Comparison of ENCODE assay signal across 1 cellular context in genomic region chr12:56359851-56360767, GRCh38.
TF ChIP-seq lines count a peak whose summit lies in the region.

Gene STAT2 (minus strand): TSS chr12:56360107. CDS start chr12:56356571, 3,536 bp downstream.

TF ChIP-seq in K562, 482 proteins besides CTCF, POLR2A, EP300 and RAD21 (continued from another document and continues in another):
- TF ChIP-seq ZNF407 (IDR thresholded peaks at IDR 0.05; ENCODE audit: low read depth) (no peak), ASH1L (IDR thresholded peaks at IDR 0.05; ENCODE audit: borderline replicate concordance, low read depth, partially characterized antibody) (peak; percentile 47), NR3C1 (CRISPR knock-in tag; IDR thresholded peaks at IDR 0.05) (no peak), DPF2 (IDR thresholded peaks at IDR 0.05) (no peak; the same call in 1 of the 2 replicates), HMBOX1 (IDR thresholded peaks at IDR 0.05) (no peak; the same call in 1 of the 2 replicates), MNT (conservative IDR thresholded peaks at IDR 0.05) (peak; percentile 81 to 88), MLX (CRISPR knock-in tag; conservative IDR thresholded peaks at IDR 0.05) (no peak), MCM5 (IDR thresholded peaks at IDR 0.05; ENCODE audit: low read depth) (no peak), TCF3 (CRISPR knock-in tag; IDR thresholded peaks at IDR 0.05) (no peak; the same call in 1 of the 2 replicates), POU5F1 (IDR thresholded peaks at IDR 0.05; ENCODE audit: borderline replicate concordance, low read depth, low read length, partially characterized antibody) (no peak), BRD9 (IDR thresholded peaks at IDR 0.05; ENCODE audit: low read depth, partially characterized antibody) (no peak), ZNF324 (CRISPR knock-in tag; IDR thresholded peaks at IDR 0.05) (no peak), ZNF778 (CRISPR knock-in tag; IDR thresholded peaks at IDR 0.05) (no peak), CHCHD3 (CRISPR knock-in tag; IDR thresholded peaks at IDR 0.05) (no peak), ELK3 (CRISPR knock-in tag; IDR thresholded peaks at IDR 0.05) (no peak), MEIS2 (IDR thresholded peaks at IDR 0.05; ENCODE audit: partially characterized antibody) (peak; percentile 57), SAFB2 (IDR thresholded peaks at IDR 0.05; ENCODE audit: borderline replicate concordance, low read depth, low read length, severe bottlenecking) (no peak), FOXJ3 (CRISPR knock-in tag; IDR thresholded peaks at IDR 0.05) (no peak), LEF1 (IDR thresholded peaks at IDR 0.05) (no peak), SMARCA4 (IDR thresholded peaks at IDR 0.05) (0 out of 2 replicates have a peak, but pooled peaks have one; percentile 6), ZBTB17 (CRISPR knock-in tag; IDR thresholded peaks at IDR 0.05) (peak; percentile 98), ARID1B (IDR thresholded peaks at IDR 0.05) (peak; percentile 30; the same call in 1 of the 2 replicates), ZNF239 (CRISPR knock-in tag; IDR thresholded peaks at IDR 0.05) (no peak), SRSF1 (IDR thresholded peaks at IDR 0.05; ENCODE audit: low read depth, low read length) (no peak), ZNF232 (CRISPR knock-in tag; IDR thresholded peaks at IDR 0.05) (no peak), TCFL5 (CRISPR knock-in tag; conservative IDR thresholded peaks at IDR 0.05) (no peak), TAF1 (IDR thresholded peaks at IDR 0.05; ENCODE audit: control insufficient read depth, extremely low read depth, insufficient read depth, low read length, severe bottlenecking) (peak; percentile 78), ZNF253 (CRISPR knock-in tag; conservative IDR thresholded peaks at IDR 0.05) (no peak), POLR2B (IDR thresholded peaks at IDR 0.05; ENCODE audit: low read depth, partially characterized antibody) (peak; percentile 81), THAP12 (CRISPR knock-in tag; IDR thresholded peaks at IDR 0.05) (no peak), HES1 (IDR thresholded peaks at IDR 0.05; ENCODE audit: low read depth) (no peak), ZNF511 (CRISPR knock-in tag; IDR thresholded peaks at IDR 0.05) (0 out of 2 replicates have a peak, but pooled peaks have one; percentile 37), STAT5B (CRISPR knock-in tag; IDR thresholded peaks at IDR 0.05) (no peak), ESRRA (IDR thresholded peaks at IDR 0.05; ENCODE audit: borderline replicate concordance, low read depth) (peak; percentile 64; the same call in 1 of the 2 replicates), ZNF764 (CRISPR knock-in tag; IDR thresholded peaks at IDR 0.05; ENCODE audit: low read depth) (no peak; the same call in 1 of the 2 replicates), ATF6 (CRISPR knock-in tag; IDR thresholded peaks at IDR 0.05) (no peak), TBL1XR1 (IDR thresholded peaks at IDR 0.05; ENCODE audit: low read length in 2 of 2) (peak; percentile 14 to 53; a peak in 3 of 4 replicates), CREB3L1 (IDR thresholded peaks at IDR 0.05; ENCODE audit: borderline replicate concordance, low read depth) (peak; percentile 92), ZNF449 (CRISPR knock-in tag; IDR thresholded peaks at IDR 0.05) (no peak), RNF2 (IDR thresholded peaks at IDR 0.05) (no peak)
